Comparison of ENCODE assay signal across 19 cellular contexts in genomic region chrX:48714573-48714972, GRCh38. TPM values are rescaled to one million over a fixed set of nuclear protein-coding genes. Genes with fewer than 3 reads are reported as not detected.
DNase-seq lines count a peak whose midpoint lies in the region; ATAC-seq and TF ChIP-seq lines count a peak whose summit lies in the region.
"Had no signal": no experiment of that assay in that cellular context is flagged by ENCODE, and none has a peak within 500 bp of the region (broad histone marks: within the 10 kb centered on the region; RNA-seq: fewer than 3 reads in every experiment).

No MANE protein-coding gene starts in this region.

- POLR2A ChIA-PET in activated CD4-positive, alpha-beta T cell treated with anti-CD3 and anti-CD28 coated beads, Interleukin-2, amount 10 ng/mL, durations not matched to agents 7 days and 5 days (lab: Charles Lee) = no interaction called here
- POLR2A ChIA-PET in naive thymus-derived CD8-positive, alpha-beta T cell (lab: Charles Lee) = interaction anchor here (1.1 to 4.6 kb wide), 4 partner anchors 11 to 38 kb away, joined by 3 to 28 read pairs (median 11); partner anchors contain the start of gene SUV39H1

- intact Hi-C loops in ascending aorta (cut with DNase I) = no loop called here

- no peaks in the 10 kb centered on the region for H3K36me3 ChIP-seq in ascending aorta
- H3K36me3 ChIP-seq: colonic mucosa, Peyer's patch had no signal

- peak overlapping the region; percentile 96 for H3K27ac Mint-ChIP-seq in activated CD4-positive, alpha-beta T cell treated with anti-CD3 and anti-CD28 coated beads, Interleukin-2, amount 10 ng/mL, durations not matched to agents 7 days and 5 days
- H3K27ac Mint-ChIP-seq in T-helper 1 cell treated with Interleukin-12 subunit alpha and Interleukin-12 subunit beta and Interleukin-4 antibody, amounts not matched to agents 30 μg/mL and 1 μg/mL, for 36 hours = peak overlapping the region; percentile 96
- peak overlapping the region; percentile 90 for H3K27ac Mint-ChIP-seq in central memory CD8-positive, alpha-beta T cell (ENCODE audit: low read depth)
- H3K27ac Mint-ChIP-seq in naive thymus-derived CD8-positive, alpha-beta T cell = peak overlapping the region; percentile 79 to 97 (median 92)

- peaks cover 14% of the 10 kb centered on the region for H3K9me3 Mint-ChIP-seq in activated CD4-positive, alpha-beta T cell treated with anti-CD3 and anti-CD28 coated beads, Interleukin-2, amount 10 ng/mL, durations not matched to agents 7 days and 5 days
- H3K9me3 Mint-ChIP-seq in T-helper 1 cell treated with Interleukin-12 subunit alpha and Interleukin-12 subunit beta and Interleukin-4 antibody, amounts not matched to agents 30 μg/mL and 1 μg/mL, for 36 hours = no peaks in the 10 kb centered on the region
- H3K9me3 Mint-ChIP-seq in central memory CD8-positive, alpha-beta T cell = peaks cover 5% of the 10 kb centered on the region
- no peaks in the 10 kb centered on the region for H3K9me3 Mint-ChIP-seq in naive thymus-derived CD8-positive, alpha-beta T cell

- peak; percentile 5 for ATAC-seq in central memory CD8-positive, alpha-beta T cell (replicated peaks; ENCODE audit: extremely low read depth, poor library complexity, severe bottlenecking)
- ATAC-seq in naive thymus-derived CD8-positive, alpha-beta T cell = peak; percentile 41 to 46
- ATAC-seq: A549 had no signal

- H3K4me1 ChIP-seq in ascending aorta = no peaks in the 10 kb centered on the region
- H3K4me1 ChIP-seq: A549, colonic mucosa, Peyer's patch had no signal

- no peak overlapping the region for H3K27ac ChIP-seq in ascending aorta
- H3K27ac ChIP-seq: A549, colonic mucosa, Peyer's patch had no signal

- peaks cover 50% of the 10 kb centered on the region for H3K36me3 Mint-ChIP-seq in activated CD4-positive, alpha-beta T cell treated with anti-CD3 and anti-CD28 coated beads, Interleukin-2, amount 10 ng/mL, durations not matched to agents 7 days and 5 days (ENCODE audit: low read depth)
- H3K36me3 Mint-ChIP-seq in T-helper 1 cell treated with Interleukin-12 subunit alpha and Interleukin-12 subunit beta and Interleukin-4 antibody, amounts not matched to agents 30 μg/mL and 1 μg/mL, for 36 hours (ENCODE audit: low read depth) = peaks cover 27% of the 10 kb centered on the region
- H3K36me3 Mint-ChIP-seq in central memory CD8-positive, alpha-beta T cell (ENCODE audit: insufficient read depth) = peaks cover 24% of the 10 kb centered on the region
- peaks cover 0 to 2% (median 0%) of the 10 kb centered on the region in 3 donors for H3K36me3 Mint-ChIP-seq in naive thymus-derived CD8-positive, alpha-beta T cell

- peak overlapping the region; percentile 1 for H3K4me3 Mint-ChIP-seq in activated CD4-positive, alpha-beta T cell treated with anti-CD3 and anti-CD28 coated beads, Interleukin-2, amount 10 ng/mL, durations not matched to agents 7 days and 5 days
- peak overlapping the region; percentile 79 for H3K4me3 Mint-ChIP-seq in T-helper 1 cell treated with Interleukin-12 subunit alpha and Interleukin-12 subunit beta and Interleukin-4 antibody, amounts not matched to agents 30 μg/mL and 1 μg/mL, for 36 hours
- H3K4me3 Mint-ChIP-seq in central memory CD8-positive, alpha-beta T cell = peak overlapping the region; percentile 61
- H3K4me3 Mint-ChIP-seq in naive thymus-derived CD8-positive, alpha-beta T cell = peak overlapping the region in 9 of 10 donors; percentile 0 to 75 (median 57)

- CTCF ChIA-PET in activated CD4-positive, alpha-beta T cell treated with anti-CD3 and anti-CD28 coated beads, Interleukin-2, amount 10 ng/mL, durations not matched to agents 7 days and 5 days (lab: Charles Lee) = interaction anchor here (1.9 kb wide), 1 partner anchor 23 kb away, joined by 7 read pairs; no protein-coding TSS in a partner anchor

- H3K9me3 ChIP-seq in ascending aorta = no peaks in the 10 kb centered on the region
- H3K9me3 ChIP-seq: colonic mucosa, Peyer's patch had no signal

- peak; percentile 15 for DNase-seq in activated CD4-positive, alpha-beta T cell treated with anti-CD3 and anti-CD28 coated beads, Interleukin-2, amount 10 ng/mL, durations not matched to agents 7 days and 5 days
- no peak for DNase-seq in activated CD4-positive, alpha-beta T cell treated with anti-CD3 and anti-CD28 coated beads for 4 hours
- no peak for DNase-seq in central memory CD8-positive, alpha-beta T cell (ENCODE audit: low spot score in 2 of 2)
- DNase-seq in naive thymus-derived CD8-positive, alpha-beta T cell = peak in 3 of 10 donors; percentile 45 to 68 (median 65)
- DNase-seq in NCI-H1092 (lab: John Stamatoyannopoulos, UW) = no peak
- DNase-seq in NCI-H446 (lab: John Stamatoyannopoulos, UW) = no peak
- DNase-seq in ascending aorta (ENCODE audit: low spot score in 2 of 2) = no peak
- DNase-seq: anterior cingulate cortex, Calu3, colonic mucosa, GOT3, NCI-H1417 treated with DMSO at 0.1 percent for 48 hours, Peyer's patch had no signal

- peaks cover 82% of the 10 kb centered on the region for H3K4me1 Mint-ChIP-seq in activated CD4-positive, alpha-beta T cell treated with anti-CD3 and anti-CD28 coated beads, Interleukin-2, amount 10 ng/mL, durations not matched to agents 7 days and 5 days
- peaks cover 67% of the 10 kb centered on the region for H3K4me1 Mint-ChIP-seq in T-helper 1 cell treated with Interleukin-12 subunit alpha and Interleukin-12 subunit beta and Interleukin-4 antibody, amounts not matched to agents 30 μg/mL and 1 μg/mL, for 36 hours (ENCODE audit: low read depth)
- H3K4me1 Mint-ChIP-seq in central memory CD8-positive, alpha-beta T cell = peaks cover 84% of the 10 kb centered on the region
- peaks cover 66 to 86% (median 85%) of the 10 kb centered on the region in 4 donors for H3K4me1 Mint-ChIP-seq in naive thymus-derived CD8-positive, alpha-beta T cell

- no peaks in the 10 kb centered on the region for H3K27me3 Mint-ChIP-seq in activated CD4-positive, alpha-beta T cell treated with anti-CD3 and anti-CD28 coated beads, Interleukin-2, amount 10 ng/mL, durations not matched to agents 7 days and 5 days
- H3K27me3 Mint-ChIP-seq in T-helper 1 cell treated with Interleukin-12 subunit alpha and Interleukin-12 subunit beta and Interleukin-4 antibody, amounts not matched to agents 30 μg/mL and 1 μg/mL, for 36 hours (ENCODE audit: low read depth) = no peaks in the 10 kb centered on the region
- no peaks in the 10 kb centered on the region for H3K27me3 Mint-ChIP-seq in central memory CD8-positive, alpha-beta T cell
- H3K27me3 Mint-ChIP-seq in naive thymus-derived CD8-positive, alpha-beta T cell = no peaks in the 10 kb centered on the region

- no peaks in the 10 kb centered on the region for H3K27me3 ChIP-seq in ascending aorta
- H3K27me3 ChIP-seq: colonic mucosa, Peyer's patch had no signal

- H3K4me3 ChIP-seq in ascending aorta = no peak overlapping the region
- H3K4me3 ChIP-seq: A549, colonic mucosa, Peyer's patch had no signal

- no peak for TF ChIP-seq CTCF in ascending aorta (IDR thresholded peaks at IDR 0.05)

RNA-seq across cellular contexts. Expression of gene SUV39H1, which starts 18.0 kb away (rescaled TPM):
- 10 to 100 TPM; 33.4 to 33.6 TPM for total RNA-seq in activated CD4-positive, alpha-beta T cell treated with anti-CD3 and anti-CD28 coated beads, Interleukin-2, amount 10 ng/mL, durations not matched to agents 7 days and 5 days
- 1 to 10 TPM; 9.4 to 9.8 TPM for total RNA-seq in naive thymus-derived CD8-positive, alpha-beta T cell
- polyA plus RNA-seq in naive thymus-derived CD8-positive, alpha-beta T cell = 10 to 100 TPM in 2 of 3 donors, 1 to 10 TPM in 1; 9.8 to 13.9 (median 10.2) TPM
- total RNA-seq in ascending aorta = 0.21 TPM

RNA-seq across cellular contexts. Expression of gene WAS, which starts 31.0 kb away (rescaled TPM):
- 100 to 1,000 TPM; 165 to 177 TPM for total RNA-seq in activated CD4-positive, alpha-beta T cell treated with anti-CD3 and anti-CD28 coated beads, Interleukin-2, amount 10 ng/mL, durations not matched to agents 7 days and 5 days
- 10 to 100 TPM; 98.4 to 99.7 TPM for total RNA-seq in naive thymus-derived CD8-positive, alpha-beta T cell
- polyA plus RNA-seq in naive thymus-derived CD8-positive, alpha-beta T cell = 10 to 100 TPM; 13.9 to 25.1 (median 19.7) TPM
- 29.5 TPM for total RNA-seq in ascending aorta
- total RNA-seq: Calu3, pulmonary artery endothelial cell had no signal

RNA-seq across cellular contexts. Expression of gene GLOD5, which starts 47.0 kb away (rescaled TPM):
- not detected for total RNA-seq in activated CD4-positive, alpha-beta T cell treated with anti-CD3 and anti-CD28 coated beads, Interleukin-2, amount 10 ng/mL, durations not matched to agents 7 days and 5 days
- total RNA-seq in naive thymus-derived CD8-positive, alpha-beta T cell = not detected
- not detected for polyA plus RNA-seq in naive thymus-derived CD8-positive, alpha-beta T cell
- total RNA-seq in ascending aorta = not detected
- total RNA-seq: Calu3, glomerular endothelial cell, lung microvascular endothelial cell, pulmonary artery endothelial cell had no signal
- polyA plus RNA-seq: A549, neural cell had no signal

Comparison
In these comparisons a context has a peak if more than half of its experiments do, and no peak if none do; other contexts are left out.
1. H3K4me3 Mint-ChIP-seq: peak in every context shown above with its lines; median percentile 79 in T-helper 1 cell treated with Interleukin-12 subunit alpha and Interleukin-12 subunit beta and Interleukin-4 antibody, amounts not matched to agents 30 μg/mL and 1 μg/mL, for 36 hours; 61 in central memory CD8-positive, alpha-beta T cell; 57 in naive thymus-derived CD8-positive, alpha-beta T cell; 1 in activated CD4-positive, alpha-beta T cell treated with anti-CD3 and anti-CD28 coated beads, Interleukin-2, amount 10 ng/mL, durations not matched to agents 7 days and 5 days.